8 cellular contexts compared by ENCODE assay signal in the genomic region with DNA sequence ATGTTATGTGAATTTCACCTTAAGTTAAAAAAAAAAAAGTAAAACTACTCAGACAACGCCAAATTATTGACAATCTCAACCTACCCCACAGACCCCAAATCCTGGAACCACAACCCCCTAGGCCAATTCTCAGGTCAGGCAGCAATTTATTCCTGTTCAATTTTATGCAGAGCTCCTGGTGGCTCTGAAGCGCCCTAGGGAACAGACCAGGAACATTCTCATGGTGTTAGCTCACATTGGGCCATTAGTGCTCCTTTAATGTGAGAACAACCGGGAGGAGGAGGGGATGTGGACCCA. TPM values are rescaled to one million over a fixed set of nuclear protein-coding genes. Genes with fewer than 3 reads are reported as not detected.
DNase-seq lines count a peak whose midpoint lies in the region; ATAC-seq and TF ChIP-seq lines count a peak whose summit lies in the region.

No MANE protein-coding gene starts in this region.

- no peaks in the 10 kb centered on the region for H3K9me3 Mint-ChIP-seq in activated naive CD4-positive, alpha-beta T cell treated with anti-CD3 and anti-CD28 coated beads, Interleukin-2, amount 50 U/mL, for 24 hours
- no peaks in the 10 kb centered on the region for H3K9me3 Mint-ChIP-seq in activated naive CD4-positive, alpha-beta T cell treated with anti-CD3 and anti-CD28 coated beads, Interleukin-2, amount 50 U/mL, for 72 hours
- H3K9me3 Mint-ChIP-seq in brain, result peaks cover 0 to 8% (median 3%) of the 10 kb centered on the region in 5 experiments

- H3K4me1 Mint-ChIP-seq in activated naive CD4-positive, alpha-beta T cell treated with anti-CD3 and anti-CD28 coated beads, Interleukin-2, amount 50 U/mL, for 24 hours, result peaks cover 14% of the 10 kb centered on the region
- peaks cover 36% of the 10 kb centered on the region for H3K4me1 Mint-ChIP-seq in brain

- H3K4me3 ChIP-seq in mesenchymal stem cell (ENCODE audit: insufficient read depth in 1 of 2, low read depth in 1 of 2, low read length in 2 of 2) (peak overlapping the region; percentile 84), urinary bladder (ENCODE audit: low read depth, low read length) (peak overlapping the region; percentile 75)

- no peaks in the 10 kb centered on the region for H3K36me3 ChIP-seq in mesenchymal stem cell (ENCODE audit: control insufficient read depth in 1 of 2, insufficient read depth in 2 of 2, low read depth in 1 of 2, low read length in 2 of 2)
- no peaks in the 10 kb centered on the region for H3K36me3 ChIP-seq in urinary bladder (ENCODE audit: insufficient read depth)

- H2AK5ac ChIP-seq in mesenchymal stem cell (ENCODE audit: low read length, severe bottlenecking), result no peak overlapping the region

- peak overlapping the region; percentile 46 for H2AFZ ChIP-seq in mesenchymal stem cell (ENCODE audit: low read depth, low read length)

- no peak overlapping the region for H3K27ac ChIP-seq in mesenchymal stem cell (ENCODE audit: low read length, poor library complexity, severe bottlenecking)
- peak overlapping the region; percentile 3 for H3K27ac ChIP-seq in urinary bladder (ENCODE audit: low read depth)

- no peak for ATAC-seq in activated naive CD4-positive, alpha-beta T cell treated with anti-CD3 and anti-CD28 coated beads, Interleukin-2, amount 50 U/mL, for 72 hours
- ATAC-seq in GM18867 (IDR thresholded peaks at IDR 0.05; ENCODE audit: unreplicated experiment), result no peak

- no peak overlapping the region for H2BK5ac ChIP-seq in mesenchymal stem cell (ENCODE audit: low read depth, low read length, poor library complexity, severe bottlenecking)

- H3K36me3 Mint-ChIP-seq in activated naive CD4-positive, alpha-beta T cell treated with anti-CD3 and anti-CD28 coated beads, Interleukin-2, amount 50 U/mL, for 24 hours, result no peaks in the 10 kb centered on the region
- H3K36me3 Mint-ChIP-seq in activated naive CD4-positive, alpha-beta T cell treated with anti-CD3 and anti-CD28 coated beads, Interleukin-2, amount 50 U/mL, for 72 hours, result peaks cover 0 to 4% of the 10 kb centered on the region in 2 donors
- H3K36me3 Mint-ChIP-seq in brain, result peaks cover under 1% of the 10 kb centered on the region

- peaks cover 11% of the 10 kb centered on the region for H3K79me1 ChIP-seq in mesenchymal stem cell (replicated peaks; ENCODE audit: low read length, poor library complexity, severe bottlenecking)

- no peak overlapping the region for H3K14ac ChIP-seq in mesenchymal stem cell (ENCODE audit: low read length in 2 of 2)

- no peak for TF ChIP-seq CTCF in brain (conservative IDR thresholded peaks at IDR 0.05)

- peak overlapping the region; percentile 4 for H4K8ac ChIP-seq in mesenchymal stem cell (ENCODE audit: low read length)

- H3K27me3 ChIP-seq in mesenchymal stem cell (ENCODE audit: control insufficient read depth in 1 of 2, insufficient read depth in 1 of 2, low read length in 2 of 2), result no peaks in the 10 kb centered on the region

- H3K4me1 ChIP-seq in mesenchymal stem cell (ENCODE audit: control insufficient read depth, insufficient read depth, low read depth, low read length), result peaks cover 16% of the 10 kb centered on the region
- H3K4me1 ChIP-seq in urinary bladder (ENCODE audit: insufficient read depth), result no peaks in the 10 kb centered on the region

- H3K18ac ChIP-seq in mesenchymal stem cell (ENCODE audit: low read depth in 1 of 2, low read length in 2 of 2), result peak overlapping the region in 1 of 2 experiments; percentile 46

- H3K27ac Mint-ChIP-seq in activated naive CD4-positive, alpha-beta T cell treated with anti-CD3 and anti-CD28 coated beads, Interleukin-2, amount 50 U/mL, for 24 hours, result no peak overlapping the region
- H3K27ac Mint-ChIP-seq in activated naive CD4-positive, alpha-beta T cell treated with anti-CD3 and anti-CD28 coated beads, Interleukin-2, amount 50 U/mL, for 72 hours, result no peak overlapping the region
- peak overlapping the region; percentile 36 to 80 (median 77) for H3K27ac Mint-ChIP-seq in brain

- H2BK15ac ChIP-seq in mesenchymal stem cell (ENCODE audit: low read depth, poor library complexity, severe bottlenecking), result no peak overlapping the region

- no peaks in the 10 kb centered on the region for H3K9me3 ChIP-seq in mesenchymal stem cell (ENCODE audit: control insufficient read depth, low read length)

- peak overlapping the region; percentile 84 for H3K9ac ChIP-seq in mesenchymal stem cell (ENCODE audit: low read length)

- no peak overlapping the region for H4K91ac ChIP-seq in mesenchymal stem cell (ENCODE audit: low read length)

- peak overlapping the region; percentile 99 for H3K4me2 ChIP-seq in mesenchymal stem cell (ENCODE audit: low read length, poor library complexity, severe bottlenecking)

- no peak overlapping the region for H3K4ac ChIP-seq in mesenchymal stem cell (ENCODE audit: low read depth in 1 of 2, low read length in 2 of 2)

- WGBS in mesenchymal stem cell, result 45% methylated on average over 3 of the region's 3 CpGs
- 51% methylated on average over 3 of the region's 3 CpGs for WGBS in urinary bladder

- no peak overlapping the region for H3K23ac ChIP-seq in mesenchymal stem cell (ENCODE audit: low read length in 2 of 2)

- no peak overlapping the region for H2BK120ac ChIP-seq in mesenchymal stem cell (ENCODE audit: low read depth, low read length)

- peak overlapping the region; percentile 81 for H3K4me3 Mint-ChIP-seq in activated naive CD4-positive, alpha-beta T cell treated with anti-CD3 and anti-CD28 coated beads, Interleukin-2, amount 50 U/mL, for 24 hours
- peak overlapping the region; percentile 84 to 90 (median 86) for H3K4me3 Mint-ChIP-seq in brain

- H3K27me3 Mint-ChIP-seq in activated naive CD4-positive, alpha-beta T cell treated with anti-CD3 and anti-CD28 coated beads, Interleukin-2, amount 50 U/mL, for 24 hours, result peaks cover 15% of the 10 kb centered on the region
- H3K27me3 Mint-ChIP-seq in brain, result peaks cover 42% of the 10 kb centered on the region

- H2BK12ac ChIP-seq in mesenchymal stem cell (ENCODE audit: low read length in 2 of 2), result peak overlapping the region in 1 of 2 experiments; percentile 76

- no peak for DNase-seq in activated naive CD4-positive, alpha-beta T cell treated with anti-CD3 and anti-CD28 coated beads, Interleukin-2, amount 50 U/mL, for 72 hours (ENCODE audit: low spot score in 2 of 2)
- DNase-seq in mesenchymal stem cell, result peak; percentile 36
- no peak for DNase-seq in NCI-H524 treated with DMSO at 0.1 percent for 48 hours (lab: John Stamatoyannopoulos, UW)
- DNase-seq in AG08396 (ENCODE audit: low spot score), result no peak

RNA-seq across cellular contexts. Expression of a gene that starts 0.4 kb away (rescaled TPM):
- total RNA-seq in activated naive CD4-positive, alpha-beta T cell treated with anti-CD3 and anti-CD28 coated beads, Interleukin-2, amount 50 U/mL, for 72 hours, result 1 to 10 TPM; 3.3 to 3.6 TPM
- polyA plus RNA-seq in brain (ENCODE audit: insufficient read depth, low read depth, low replicate concordance) (12.1 TPM), urinary bladder (23.8 TPM)
- 10.1 TPM for polyA plus RNA-seq in mesenchymal stem cell (2013, experiment 1 of 2)
- 10.1 TPM for polyA plus RNA-seq in mesenchymal stem cell (2013, experiment 2 of 2)
- 15.1 TPM for total RNA-seq in urinary bladder

Comparison
In these comparisons a context has a peak if more than half of its experiments do, and no peak if none do; other contexts are left out.
1. H3K27ac Mint-ChIP-seq: peak in brain (5 of 5); none in activated naive CD4-positive, alpha-beta T cell treated with anti-CD3 and anti-CD28 coated beads, Interleukin-2, amount 50 U/mL, for 24 hours (single experiment) and activated naive CD4-positive, alpha-beta T cell treated with anti-CD3 and anti-CD28 coated beads, Interleukin-2, amount 50 U/mL, for 72 hours (0 of 2).